In the genomic region with DNA sequence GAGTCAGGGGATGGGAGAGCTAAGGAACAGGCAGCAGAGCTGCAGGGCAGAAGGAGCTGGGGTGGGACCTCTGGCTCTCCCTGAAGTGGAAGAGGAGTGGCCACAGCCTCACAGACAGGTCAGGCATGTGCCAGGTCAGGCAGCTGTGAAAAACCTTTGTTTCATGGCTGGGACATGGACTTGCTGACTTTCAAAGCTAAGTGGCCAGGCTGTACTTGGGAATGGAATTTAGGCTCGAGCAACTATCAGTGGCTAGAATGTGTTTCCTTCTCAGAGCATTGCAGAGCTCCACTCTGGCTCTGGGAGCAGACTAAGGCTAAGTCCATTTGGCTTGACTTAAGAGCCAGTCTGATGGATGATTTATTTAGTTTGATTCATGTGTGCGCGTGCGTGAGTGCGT, we compare ENCODE assay signal across 4 cellular contexts.
"Had no signal": no experiment of that assay in that cellular context is flagged by ENCODE, and none has a peak within 500 bp of the region (broad histone marks: within the 10 kb centered on the region; RNA-seq: fewer than 3 reads in every experiment).

No MANE protein-coding gene starts in this region.

- DNase-seq: H9, HCEC 1CT, IMR-90 had no signal

- ATAC-seq: GM23338 had no signal

- H3K4me3 ChIP-seq: GM23338 had no signal
